ENCODE assay signal across 10 cellular contexts in the genomic region with DNA sequence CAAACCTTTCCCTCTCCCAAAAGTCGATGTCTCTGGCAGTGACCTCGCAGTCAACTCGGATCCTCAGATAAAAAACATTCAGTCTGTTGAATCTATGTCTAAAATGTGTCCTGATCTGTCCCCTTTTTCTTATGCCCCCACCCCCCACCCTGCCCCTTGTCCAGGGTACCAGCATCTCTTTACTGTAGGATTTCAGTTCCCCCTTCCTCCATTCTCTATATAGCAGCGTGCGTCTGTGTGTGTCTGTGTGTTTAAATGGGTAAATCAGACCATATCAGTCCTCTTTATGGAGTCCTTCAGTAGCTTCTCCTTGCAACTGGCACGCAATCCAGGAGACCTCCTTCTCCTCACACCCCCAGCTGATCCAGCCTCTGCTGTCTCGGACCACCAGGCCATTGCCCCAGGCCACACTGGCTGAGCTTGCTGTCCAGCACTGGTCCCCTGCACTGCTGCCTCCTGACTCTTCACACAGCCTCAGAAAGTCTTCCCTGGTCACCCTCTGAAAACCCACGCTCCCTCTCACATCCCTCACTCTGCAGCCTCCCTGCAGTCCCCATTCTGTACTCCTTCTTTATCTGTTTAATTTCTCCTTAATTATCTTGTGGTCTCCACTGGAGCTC. TPM values are rescaled to one million over a fixed set of nuclear protein-coding genes. Genes with fewer than 3 reads are reported as not detected.
DNase-seq lines count a peak whose midpoint lies in the region; TF ChIP-seq lines count a peak whose summit lies in the region.
"Had no signal": no experiment of that assay in that cellular context is flagged by ENCODE, and none has a peak within 500 bp of the region (broad histone marks: within the 10 kb centered on the region; RNA-seq: fewer than 3 reads in every experiment).

No MANE protein-coding gene starts in this region.

- H3K4me2 ChIP-seq in BLaER1 treated with 17β-estradiol and CSF1 and Interleukin-3, amounts not matched to agents 10 nM and 100 nM: peak overlapping the region in 7 of 11 experiments; percentile 95 to 99 (median 96); a peak in 8 of 22 replicates

- no peak overlapping the region for H3K27ac ChIP-seq in BLaER1 treated with 17β-estradiol and CSF1 and Interleukin-3, amounts not matched to agents 10 nM and 100 nM
- no peak overlapping the region for H3K27ac ChIP-seq in SJCRH30

- peaks cover 0 to 24% (median 4%) of the 10 kb centered on the region in 11 experiments; a peak in 12 of 22 replicates for H4K20me1 ChIP-seq in BLaER1 treated with 17β-estradiol and CSF1 and Interleukin-3, amounts not matched to agents 10 nM and 100 nM

- H3K4me1 ChIP-seq in BLaER1 treated with 17β-estradiol and CSF1 and Interleukin-3, amounts not matched to agents 10 nM and 100 nM: peaks cover 40 to 62% (median 42%) of the 10 kb centered on the region in 10 experiments
- H3K4me1 ChIP-seq in SJCRH30 (no peaks in the 10 kb centered on the region), iPS-15b (ENCODE audit: control insufficient read depth, insufficient read depth, low read length) (no peaks in the 10 kb centered on the region)

- CTCF ChIA-PET in GM10248 (lab: Yijun Ruan, JAX): interaction anchor here (0.8 to 17.0 kb wide), 6 partner anchors 10 to 338 kb away, joined by 3 to 550 read pairs (median 4); no protein-coding TSS in a partner anchor

- H3K9me3 ChIP-seq in BLaER1 treated with 17β-estradiol and CSF1 and Interleukin-3, amounts not matched to agents 10 nM and 100 nM (replicated peaks in 1 of 11): no peaks in the 10 kb centered on the region
- H3K9me3 ChIP-seq in SJCRH30 (replicated peaks) (no peaks in the 10 kb centered on the region), iPS-15b (ENCODE audit: control insufficient read depth, insufficient read depth, low read length) (no peaks in the 10 kb centered on the region)
- H3K9me3 ChIP-seq: left lung had no signal

- TF ChIP-seq CTCF in GM20000 (IDR thresholded peaks at IDR 0.05; ENCODE audit: extremely low read depth, missing control alignments): no peak
- no peak for TF ChIP-seq CTCF in GM10248 (IDR thresholded peaks at IDR 0.05; ENCODE audit: control extremely low read depth, extremely low read depth, low read depth, missing control alignments)

- POLR2A ChIA-PET in GM10248 (lab: Yijun Ruan, JAX): no interaction called here

- H3K9ac ChIP-seq in BLaER1 treated with 17β-estradiol and CSF1 and Interleukin-3, amounts not matched to agents 10 nM and 100 nM: no peak overlapping the region
- no peak overlapping the region for H3K9ac ChIP-seq in iPS-15b (ENCODE audit: low read depth, low read length)

- H3K27me3 ChIP-seq in BLaER1 treated with 17β-estradiol and CSF1 and Interleukin-3, amounts not matched to agents 10 nM and 100 nM: peaks cover 51 to 78% (median 68%) of the 10 kb centered on the region in 11 experiments
- H3K27me3 ChIP-seq in SJCRH30 (no peaks in the 10 kb centered on the region), iPS-15b (ENCODE audit: control insufficient read depth, insufficient read depth, low read length) (peaks cover 51% of the 10 kb centered on the region)

- DNase-seq in GM20000 (ENCODE audit: low spot score) (peak; percentile 52), SJCRH30 (no peak), DMS153 treated with DMSO at 0.1 percent for 48 hours (lab: John Stamatoyannopoulos, UW; ENCODE audit: unreplicated experiment) (no peak), GM10248 (ENCODE audit: extremely low spot score) (no peak), NCI-H69 (lab: John Stamatoyannopoulos, UW) (no peak), NCI-H1417 (lab: John Stamatoyannopoulos, UW) (no peak)
- DNase-seq: DMS79 had no signal

- peaks cover 0 to 1% (median 0%) of the 10 kb centered on the region in 11 experiments; a peak in 1 of 22 replicates for H3K36me3 ChIP-seq in BLaER1 treated with 17β-estradiol and CSF1 and Interleukin-3, amounts not matched to agents 10 nM and 100 nM
- peaks cover 9% of the 10 kb centered on the region for H3K36me3 ChIP-seq in SJCRH30
- no peaks in the 10 kb centered on the region for H3K36me3 ChIP-seq in iPS-15b (ENCODE audit: control insufficient read depth, insufficient read depth, low read length)

- no peak overlapping the region for H3K4me3 ChIP-seq in BLaER1 treated with 17β-estradiol and CSF1 and Interleukin-3, amounts not matched to agents 10 nM and 100 nM
- peak overlapping the region; percentile 68; the same call in 1 of the 2 replicates for H3K4me3 ChIP-seq in SJCRH30
- peak overlapping the region; percentile 52 for H3K4me3 ChIP-seq in iPS-15b (ENCODE audit: low read depth, low read length)

RNA-seq across cellular contexts. Expression of gene LRRK1, which starts 1.5 kb away (rescaled TPM):
- total RNA-seq in SJCRH30 (2014; rRNA removed; shearing (Covaris generic)): 5.5 and 5.8 TPM in 2 replicates

RNA-seq across cellular contexts. Expression of gene ALDH1A3, which starts 41.0 kb away (rescaled TPM):
- total RNA-seq in SJCRH30 (2014; rRNA removed; shearing (Covaris generic)): 148 and 154 TPM in 2 replicates

Comparison
In these comparisons a context has a peak if more than half of its experiments do, and no peak if none do; other contexts are left out.
1. H3K4me3 ChIP-seq: peak in SJCRH30 (single experiment) and iPS-15b (single experiment); none in BLaER1 treated with 17β-estradiol and CSF1 and Interleukin-3, amounts not matched to agents 10 nM and 100 nM (0 of 10).